16 cellular contexts compared by ENCODE assay signal in the genomic region with DNA sequence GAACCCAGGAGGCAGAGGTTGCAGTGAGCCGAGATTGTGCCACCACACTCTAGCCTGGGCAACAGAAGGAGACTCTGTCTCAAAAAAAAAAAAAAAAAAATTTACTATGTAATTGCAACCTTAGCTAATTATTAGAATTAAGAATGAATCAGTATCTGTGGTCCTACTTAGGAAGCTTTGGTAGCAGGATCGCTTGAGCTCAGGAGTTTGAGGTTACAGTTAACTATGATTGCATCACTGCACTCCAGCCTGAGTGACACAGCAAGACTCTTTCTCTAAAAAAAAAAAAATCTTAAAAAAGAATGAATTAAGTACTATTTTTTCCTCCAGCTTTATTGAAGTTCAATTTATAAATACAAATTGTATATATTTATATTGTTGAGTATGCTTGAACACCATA. TPM values are rescaled to one million over a fixed set of nuclear protein-coding genes. Genes with fewer than 3 reads are reported as not detected.
DNase-seq lines count a peak whose midpoint lies in the region; ATAC-seq and TF ChIP-seq lines count a peak whose summit lies in the region.
"Had no signal": no experiment of that assay in that cellular context is flagged by ENCODE, and none has a peak within 500 bp of the region (broad histone marks: within the 10 kb centered on the region; RNA-seq: fewer than 3 reads in every experiment).

No MANE protein-coding gene starts in this region.

- H3K36me3 ChIP-seq in breast epithelium = no peaks in the 10 kb centered on the region
- no peaks in the 10 kb centered on the region for H3K36me3 ChIP-seq in fibroblast of lung (ENCODE audit: control insufficient read depth, insufficient read depth, low read length)
- H3K36me3 ChIP-seq in MG63 = no peaks in the 10 kb centered on the region
- H3K36me3 ChIP-seq in suprapubic skin = no peaks in the 10 kb centered on the region
- H3K36me3 ChIP-seq: neutrophil, spleen had no signal

- H3K27ac ChIP-seq in breast epithelium = no peak overlapping the region
- H3K27ac ChIP-seq in fibroblast of lung (ENCODE audit: insufficient read depth, low read length) = no peak overlapping the region
- H3K27ac ChIP-seq in suprapubic skin = no peak overlapping the region
- H3K27ac ChIP-seq: neutrophil, spleen had no signal

- H3K27me3 Mint-ChIP-seq in MCF 10A (ENCODE audit: insufficient read depth, unreplicated experiment) = no peaks in the 10 kb centered on the region
- H3K27me3 Mint-ChIP-seq: activated naive CD8-positive, alpha-beta T cell treated with anti-CD3 and anti-CD28 coated beads, Interleukin-2, amount 50 U/mL, for 24 hours; dendritic cell treated with granulocyte-macrophage colony-stimulating factor and Interleukin-4, amounts not matched to agents 40 ng/mL and 50 ng/mL, for 4 days; memory B cell had no signal

- peaks cover 17% of the 10 kb centered on the region for H3K9me3 Mint-ChIP-seq in MCF 10A (ENCODE audit: unreplicated experiment)

- H3K79me2 ChIP-seq in fibroblast of lung (ENCODE audit: control insufficient read depth, insufficient read depth, low read length) = peaks cover 6% of the 10 kb centered on the region

- H2AFZ ChIP-seq in fibroblast of lung (ENCODE audit: low read length) = no peak overlapping the region

- no TSS peak for BruUV-seq in MCF 10A (replicated peaks; lab: Mats Ljungman, UMichigan)

- DNase-seq in MCF 10A (ENCODE audit: unreplicated experiment) (peak; percentile 28), breast epithelium (ENCODE audit: low spot score in 2 of 2) (no peak), RPMI7951 (ENCODE audit: low read depth) (peak; percentile 10), fibroblast of lung (ENCODE audit: low read depth in 2 of 2) (peak; percentile 48 to 70), MG63 (no peak), suprapubic skin (ENCODE audit: low spot score in 2 of 2) (no peak)
- DNase-seq in activated CD4-positive, alpha-beta T cell treated with anti-CD3 and anti-CD28 coated beads for 48 hours = no peak
- DNase-seq: activated CD4-positive, CD25-positive, alpha-beta regulatory T cell treated with anti-CD3 and anti-CD28 coated beads, Interleukin-2, amount 50 U/mL, for 72 hours; activated naive CD8-positive, alpha-beta T cell treated with anti-CD3 and anti-CD28 coated beads, Interleukin-2, amount 50 U/mL, for 24 hours; NCI-H2171; spleen; SW 1271 had no signal

- H3K4me3 ChIP-seq in breast epithelium (no peak overlapping the region), fibroblast of lung (replicated peaks in 1 of 4; ENCODE audit: control extremely low read depth in 1 of 4, insufficient read depth in 1 of 4, low read depth in 3 of 4, low read length in 4 of 4) (no peak overlapping the region), MG63 (no peak overlapping the region), suprapubic skin (no peak overlapping the region)
- H3K4me3 ChIP-seq: spleen had no signal

- H3K27ac Mint-ChIP-seq in MCF 10A (ENCODE audit: low read depth, unreplicated experiment) = no peak overlapping the region
- H3K27ac Mint-ChIP-seq: activated naive CD8-positive, alpha-beta T cell treated with anti-CD3 and anti-CD28 coated beads, Interleukin-2, amount 50 U/mL, for 24 hours; dendritic cell treated with granulocyte-macrophage colony-stimulating factor and Interleukin-4, amounts not matched to agents 40 ng/mL and 50 ng/mL, for 4 days; memory B cell had no signal

- H3K27me3 ChIP-seq in breast epithelium = no peaks in the 10 kb centered on the region
- no peaks in the 10 kb centered on the region for H3K27me3 ChIP-seq in fibroblast of lung (ENCODE audit: control insufficient read depth, insufficient read depth, low read length)
- H3K27me3 ChIP-seq in MG63 = no peaks in the 10 kb centered on the region
- H3K27me3 ChIP-seq in suprapubic skin = no peaks in the 10 kb centered on the region
- H3K27me3 ChIP-seq: neutrophil, spleen had no signal

- POLR2A ChIA-PET in MCF 10A (lab: Yijun Ruan, JAX) = interaction anchor here (0.6 to 1.3 kb wide), 5 partner anchors 17 to 994 kb away, joined by 3 to 7 read pairs (median 4); a partner anchor contains a TSS

- no peak for TF ChIP-seq POLR2A in breast epithelium (IDR thresholded peaks at IDR 0.05)
- no peak for TF ChIP-seq POLR2A in suprapubic skin (IDR thresholded peaks at IDR 0.05)

- WGBS in suprapubic skin = 86% methylated on average over 2 of the region's 2 CpGs

- no peak for TF ChIP-seq EP300 in suprapubic skin (IDR thresholded peaks at IDR 0.05)

- no peaks in the 10 kb centered on the region for H3K4me1 Mint-ChIP-seq in MCF 10A (ENCODE audit: insufficient read depth, unreplicated experiment)

- no peak overlapping the region for H3K4me2 ChIP-seq in fibroblast of lung (ENCODE audit: extremely low read depth, insufficient read depth, low read length)

- no peak overlapping the region for H3K9ac ChIP-seq in fibroblast of lung (ENCODE audit: insufficient read depth, low read length)

- no peak overlapping the region for H3K4me3 Mint-ChIP-seq in MCF 10A (ENCODE audit: unreplicated experiment)
- H3K4me3 Mint-ChIP-seq: activated naive CD8-positive, alpha-beta T cell treated with anti-CD3 and anti-CD28 coated beads, Interleukin-2, amount 50 U/mL, for 24 hours; dendritic cell treated with granulocyte-macrophage colony-stimulating factor and Interleukin-4, amounts not matched to agents 40 ng/mL and 50 ng/mL, for 4 days; memory B cell had no signal

- peaks cover 5% of the 10 kb centered on the region for H3K36me3 Mint-ChIP-seq in MCF 10A (ENCODE audit: insufficient read depth, unreplicated experiment)

- no peak for ATAC-seq in GM21515 (IDR thresholded peaks at IDR 0.05; ENCODE audit: unreplicated experiment)
- ATAC-seq: activated naive CD8-positive, alpha-beta T cell treated with anti-CD3 and anti-CD28 coated beads, Interleukin-2, amount 50 U/mL, for 24 hours had no signal

- no peaks in the 10 kb centered on the region for H4K20me1 ChIP-seq in fibroblast of lung (ENCODE audit: control insufficient read depth, extremely low read depth, insufficient read depth, low read length)

- CTCF ChIA-PET in MCF 10A (lab: Yijun Ruan, JAX) = interaction anchor here (0.6 to 3.0 kb wide), 23 partner anchors 8 to 1529 kb away, joined by 3 to 16 read pairs (median 4); a partner anchor contains a TSS

- H3K9me3 ChIP-seq in breast epithelium (peaks cover 4 to 6% of the 10 kb centered on the region in 2 donors), fibroblast of lung (ENCODE audit: control insufficient read depth, insufficient read depth, low read depth, low read length) (no peaks in the 10 kb centered on the region), MG63 (peaks cover 7% of the 10 kb centered on the region), suprapubic skin (peaks cover 5% of the 10 kb centered on the region)
- H3K9me3 ChIP-seq: neutrophil had no signal

- TF ChIP-seq CTCF in MCF 10A (IDR thresholded peaks at IDR 0.05; ENCODE audit: unreplicated experiment) = no peak
- TF ChIP-seq CTCF in breast epithelium (IDR thresholded peaks at IDR 0.05) = no peak
- no peak for TF ChIP-seq CTCF in fibroblast of lung (conservative IDR thresholded peaks at IDR 0.05 in 1 of 2, IDR thresholded peaks at IDR 0.05 in 1 of 2; ENCODE audit: low read depth in 1 of 2, low read length in 2 of 2)
- no peak for TF ChIP-seq CTCF in suprapubic skin (IDR thresholded peaks at IDR 0.05)

- H3K4me1 ChIP-seq in breast epithelium (no peaks in the 10 kb centered on the region), fibroblast of lung (ENCODE audit: control insufficient read depth, extremely low read depth, insufficient read depth, low read length) (no peaks in the 10 kb centered on the region), suprapubic skin (no peaks in the 10 kb centered on the region)

- intact Hi-C loops in MCF 10A (cut with micrococcal nuclease) = loop anchor here (2.0 to 5.0 kb wide), 2 partner anchors 201 to 697 kb away; a partner anchor contains a TSS
- intact Hi-C loops in breast epithelium (cut with DNase I; ENCODE audit: low total_unique reads) = no loop called here

RNA-seq across cellular contexts. Expression of a gene that starts 16.7 kb away (rescaled TPM):
- total RNA-seq in MCF 10A (2022) (120 and 141 TPM in 2 replicates), breast epithelium (10 to 100 TPM; 14.9 to 22.6 (median 19.8) TPM), fibroblast of lung (30.9 and 34.9 TPM in 2 replicates), suprapubic skin (10 to 100 TPM; 15.6 to 20.4 (median 17.5) TPM)
- 43.5 and 45.4 TPM in 2 replicates for total RNA-seq in RPMI7951 (2014; rRNA removed; shearing (Covaris generic))
- polyA plus RNA-seq in fibroblast of lung = 44.3 and 53.2 TPM in 2 replicates
- polyA plus RNA-seq in fibroblast of lung (2012) = 75.4 and 82.6 TPM in 2 replicates
- 0.67 TPM in 1 of 2 replicates, not detected in the other for polyA minus RNA-seq in fibroblast of lung (ENCODE audit: low replicate concordance)
- total RNA-seq in MG63 (2014; rRNA removed; shearing (Covaris generic); ENCODE audit: low replicate concordance) = 88.5 and 186 TPM in 2 replicates

RNA-seq across cellular contexts. Expression of a gene that starts 16.8 kb away (rescaled TPM):
- 13.7 and 17.2 TPM in 2 replicates for total RNA-seq in MCF 10A (2022)
- total RNA-seq in breast epithelium = 10 to 100 TPM; 14.7 to 25.4 (median 17.3) TPM
- total RNA-seq in RPMI7951 (2014; rRNA removed; shearing (Covaris generic)) = 25.6 TPM in 2 replicates
- 14.4 and 16.3 TPM in 2 replicates for total RNA-seq in fibroblast of lung
- 20.7 and 23.7 TPM in 2 replicates for polyA plus RNA-seq in fibroblast of lung
- 9.3 and 9.4 TPM in 2 replicates for polyA plus RNA-seq in fibroblast of lung (2012)
- polyA minus RNA-seq in fibroblast of lung (ENCODE audit: low replicate concordance) = 4.7 and 5.1 TPM in 2 replicates
- total RNA-seq in MG63 (2014; rRNA removed; shearing (Covaris generic); ENCODE audit: low replicate concordance) = 11.4 and 29.5 TPM in 2 replicates
- total RNA-seq in suprapubic skin = 10 to 100 TPM in 3 of 4 donors, 1 to 10 TPM in 1; 6.7 to 14.9 (median 11.9) TPM

Comparison
In these comparisons a context has a peak if more than half of its experiments do, and no peak if none do; other contexts are left out.
1. DNase-seq: peak in MCF 10A (single experiment), RPMI7951 (single experiment) and fibroblast of lung (2 of 2); none in breast epithelium (0 of 2), MG63 (single experiment), activated CD4-positive, alpha-beta T cell treated with anti-CD3 and anti-CD28 coated beads for 48 hours (single experiment) and suprapubic skin (0 of 2).